ENCODE assay signal across 14 cellular contexts in genomic region chr22:25366876-25367466, GRCh38.
"Had no signal": no experiment of that assay in that cellular context is flagged by ENCODE, and none has a peak within 500 bp of the region (broad histone marks: within the 10 kb centered on the region; RNA-seq: fewer than 3 reads in every experiment).

No MANE protein-coding gene starts in this region.

- H3K36me3 ChIP-seq: pancreas had no signal

- H3K27me3 ChIP-seq: pancreas, suprapubic skin, upper lobe of left lung had no signal

- DNase-seq: activated CD4-positive, alpha-beta T cell treated with anti-CD3 and anti-CD28 coated beads, Interleukin-2, amount 10 ng/mL, durations not matched to agents 24 days and 14 days; activated CD4-positive, CD25-positive, alpha-beta regulatory T cell; activated CD8-positive, alpha-beta memory T cell treated with anti-CD3 and anti-CD28 coated beads for 24 hours; activated naive CD4-positive, alpha-beta T cell treated with anti-CD3 and anti-CD28 coated beads for 36 hours; dermis blood vessel endothelial cell; effector memory CD8-positive, alpha-beta T cell; kidney glomerular epithelial cell; stimulated activated CD4-positive, alpha-beta T cell treated with anti-CD3 and anti-CD28 coated beads, Interleukin-12 subunit alpha, Interleukin-12 subunit beta, amount 100 ng/mL, for 4 hours; stimulated activated CD4-positive, alpha-beta T cell treated with anti-CD3 and anti-CD28 coated beads, Interleukin-2, amount 100 ng/mL, for 24 hours had no signal

- ATAC-seq: effector memory CD8-positive, alpha-beta T cell; pancreas; stimulated activated effector memory CD8-positive, alpha-beta T cell treated with anti-CD3 and anti-CD28 coated beads, Interleukin-12 subunit alpha, Interleukin-12 subunit beta, amount 100 ng/mL, for 72 hours had no signal

- H3K9me3 Mint-ChIP-seq: activated CD4-positive, alpha-beta T cell treated with anti-CD3 and anti-CD28 coated beads, Interleukin-2, amount 10 ng/mL, durations not matched to agents 24 days and 14 days; activated naive CD4-positive, alpha-beta T cell treated with anti-CD3 and anti-CD28 coated beads for 36 hours; effector memory CD8-positive, alpha-beta T cell; mesothelial cell of epicardium; stimulated activated effector memory CD8-positive, alpha-beta T cell treated with anti-CD3 and anti-CD28 coated beads, Interleukin-12 subunit alpha, Interleukin-12 subunit beta, amount 100 ng/mL, for 72 hours had no signal

- H3K27ac Mint-ChIP-seq: activated CD4-positive, alpha-beta T cell treated with anti-CD3 and anti-CD28 coated beads, Interleukin-2, amount 10 ng/mL, durations not matched to agents 24 days and 14 days; activated naive CD4-positive, alpha-beta T cell treated with anti-CD3 and anti-CD28 coated beads for 36 hours; effector memory CD8-positive, alpha-beta T cell; mesothelial cell of epicardium had no signal

- H3K9me3 ChIP-seq: pancreas, suprapubic skin, upper lobe of left lung had no signal

- H3K4me1 ChIP-seq: pancreas had no signal

- H3K4me3 ChIP-seq: pancreas, suprapubic skin, upper lobe of left lung had no signal

- H3K4me1 Mint-ChIP-seq: mesothelial cell of epicardium had no signal

- H3K4me3 Mint-ChIP-seq: activated CD4-positive, alpha-beta T cell treated with anti-CD3 and anti-CD28 coated beads, Interleukin-2, amount 10 ng/mL, durations not matched to agents 24 days and 14 days; activated naive CD4-positive, alpha-beta T cell treated with anti-CD3 and anti-CD28 coated beads for 36 hours; effector memory CD8-positive, alpha-beta T cell; mesothelial cell of epicardium; stimulated activated effector memory CD8-positive, alpha-beta T cell treated with anti-CD3 and anti-CD28 coated beads, Interleukin-12 subunit alpha, Interleukin-12 subunit beta, amount 100 ng/mL, for 72 hours had no signal

- H3K36me3 Mint-ChIP-seq: mesothelial cell of epicardium had no signal

- H3K27me3 Mint-ChIP-seq: activated CD4-positive, alpha-beta T cell treated with anti-CD3 and anti-CD28 coated beads, Interleukin-2, amount 10 ng/mL, durations not matched to agents 24 days and 14 days; effector memory CD8-positive, alpha-beta T cell had no signal

- H3K27ac ChIP-seq: pancreas, suprapubic skin, upper lobe of left lung had no signal
